ENCODE assay signal across 10 cellular contexts in genomic region chr4:119286377-119287002, GRCh38. TPM values are rescaled to one million over a fixed set of nuclear protein-coding genes. Genes with fewer than 3 reads are reported as not detected.
DNase-seq lines count a peak whose midpoint lies in the region; TF ChIP-seq lines count a peak whose summit lies in the region.
"Had no signal": no experiment of that assay in that cellular context is flagged by ENCODE, and none has a peak within 500 bp of the region (broad histone marks: within the 10 kb centered on the region; RNA-seq: fewer than 3 reads in every experiment).

No MANE protein-coding gene starts in this region.

- peak; percentile 57 for TF ChIP-seq CTCF in fibroblast of the aortic adventitia (IDR thresholded peaks at IDR 0.05; ENCODE audit: insufficient read depth, low read length)

- no peaks in the 10 kb centered on the region for H3K36me3 ChIP-seq in SK-N-MC (ENCODE audit: insufficient read depth, low read length)

- H3K4me3 ChIP-seq in SK-N-MC (no peak overlapping the region), fibroblast of the aortic adventitia (ENCODE audit: low read depth, low read length) (no peak overlapping the region)

- H3K9ac ChIP-seq in SK-N-MC (ENCODE audit: insufficient read length): peak overlapping the region; percentile 25

- peak; percentile 22 for DNase-seq in activated T-cell treated with anti-CD3 and anti-CD28 coated beads for 1 hour (ENCODE audit: low read depth)
- no peak for DNase-seq in activated T-cell treated with anti-CD3 and anti-CD28 coated beads, Interleukin-2, amount 50 U/mL, for 48 hours
- DNase-seq in SK-N-MC (ENCODE audit: low read depth, low spot score): peak; percentile 53
- peak; percentile 90 for DNase-seq in fibroblast of the aortic adventitia (ENCODE audit: low read depth)
- DNase-seq in renal cortical epithelial cell (ENCODE audit: low read depth): peak; percentile 69
- no peak for DNase-seq in NCI-H82 treated with DMSO at 0.1 percent for 48 hours (lab: John Stamatoyannopoulos, UW; ENCODE audit: unreplicated experiment)
- DNase-seq in NCI-H2196 (lab: John Stamatoyannopoulos, UW; ENCODE audit: unreplicated experiment): no peak
- no peak for DNase-seq in occipital lobe (lab: John Stamatoyannopoulos, UW)

- H3K9me3 ChIP-seq in SK-N-MC (ENCODE audit: low read depth, low read length): no peaks in the 10 kb centered on the region

- H3K27ac ChIP-seq in SK-N-MC: no peak overlapping the region

RNA-seq across cellular contexts. Expression of gene FABP2, which starts 35.4 kb away (rescaled TPM):
- total RNA-seq in fibroblast of the aortic adventitia (ENCODE audit: low replicate concordance) (not detected in 2 replicates), renal cortical epithelial cell (under 0.01 TPM in 1 of 2 replicates, not detected in the other), occipital lobe (not detected)
- total RNA-seq: CD8-positive, alpha-beta memory T cell; subcutaneous adipose tissue had no signal

Comparison
In these comparisons a context has a peak if more than half of its experiments do, and no peak if none do; other contexts are left out.
1. DNase-seq: peak in activated T-cell treated with anti-CD3 and anti-CD28 coated beads for 1 hour (single experiment), SK-N-MC (single experiment), fibroblast of the aortic adventitia (single experiment) and renal cortical epithelial cell (single experiment); none in activated T-cell treated with anti-CD3 and anti-CD28 coated beads, Interleukin-2, amount 50 U/mL, for 48 hours (0 of 2), NCI-H82 treated with DMSO at 0.1 percent for 48 hours (single experiment), NCI-H2196 (single experiment) and occipital lobe (single experiment).